ENCODE assay signal across 31 cellular contexts in the genomic region with DNA sequence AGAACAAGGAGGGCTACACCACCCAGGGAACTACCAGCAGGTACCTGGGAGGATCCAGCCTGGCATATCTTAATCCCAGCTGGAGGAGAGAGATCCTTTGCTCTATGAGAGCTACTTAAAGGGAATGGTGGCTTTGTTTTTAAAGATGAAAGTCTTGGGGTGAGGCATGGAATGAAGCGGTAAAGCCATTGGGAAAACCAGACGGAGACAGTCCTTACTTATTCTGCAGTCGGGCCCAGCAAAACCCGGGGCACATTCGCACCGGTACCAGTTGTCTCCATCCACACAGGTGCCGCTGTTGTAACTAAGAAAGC. TPM values are rescaled to one million over a fixed set of nuclear protein-coding genes. Genes with fewer than 3 reads are reported as not detected.
DNase-seq lines count a peak whose midpoint lies in the region; ATAC-seq, FAIRE-seq and TF ChIP-seq lines count a peak whose summit lies in the region.
"Had no signal": no experiment of that assay in that cellular context is flagged by ENCODE, and none has a peak within 500 bp of the region (broad histone marks: within the 10 kb centered on the region; RNA-seq: fewer than 3 reads in every experiment).

No MANE protein-coding gene starts in this region.

- WGBS in thyroid gland, 2 donors, result 96 to 98% methylated on average over 7 of the region's 7 CpGs

- H3K27me3 ChIP-seq in cardiac muscle cell (no peaks in the 10 kb centered on the region), bronchial epithelial cell (ENCODE audit: control insufficient read depth, insufficient read depth, low read length) (no peaks in the 10 kb centered on the region), thyroid gland (no peaks in the 10 kb centered on the region)
- H3K27me3 ChIP-seq: testis, vagina had no signal

- H3K9me3 ChIP-seq in cardiac muscle cell (ENCODE audit: low read depth) (no peaks in the 10 kb centered on the region), thyroid gland (no peaks in the 10 kb centered on the region)
- H3K9me3 ChIP-seq: testis, vagina had no signal

- no peak for TF ChIP-seq CTCF in cardiac muscle cell (IDR thresholded peaks at IDR 0.05; ENCODE audit: low read depth, low read length)
- no peak for TF ChIP-seq CTCF in bronchial epithelial cell (IDR thresholded peaks at IDR 0.05; ENCODE audit: insufficient read depth, low read length, severe bottlenecking)
- no peak for TF ChIP-seq CTCF in nephron (IDR thresholded peaks at IDR 0.05; ENCODE audit: unreplicated experiment in 3 of 3)
- no peak for TF ChIP-seq CTCF in thyroid gland (IDR thresholded peaks at IDR 0.05)

- FAIRE-seq in bronchial epithelial cell (lab: Jason Lieb, UNC), result peak; percentile 36
- FAIRE-seq: A204.1, islet of Langerhans, small intestine had no signal

- no peak overlapping the region for H3K4me3 Mint-ChIP-seq in nephron
- no peak overlapping the region for H3K4me3 Mint-ChIP-seq in activated T-cell treated with anti-CD3 and anti-CD28 coated beads, Interleukin-2, amount 50 U/mL, for 4 hours
- no peak overlapping the region for H3K4me3 Mint-ChIP-seq in activated CD8-positive, alpha-beta T cell treated with anti-CD3 and anti-CD28 coated beads, Interleukin-2, amount 10 ng/mL, durations not matched to agents 7 days and 5 days
- H3K4me3 Mint-ChIP-seq: CD4-positive, alpha-beta T cell; H9; naive B cell had no signal

- peaks cover 85% of the 10 kb centered on the region for H3K36me3 ChIP-seq in cardiac muscle cell
- H3K36me3 ChIP-seq in bronchial epithelial cell (ENCODE audit: control insufficient read depth, insufficient read depth, low read length), result peaks cover 72% of the 10 kb centered on the region
- peaks cover 93 to 94% of the 10 kb centered on the region in 2 donors for H3K36me3 ChIP-seq in thyroid gland

- CTCF ChIA-PET in activated CD8-positive, alpha-beta T cell treated with anti-CD3 and anti-CD28 coated beads, Interleukin-2, amount 10 ng/mL, durations not matched to agents 7 days and 5 days (lab: Charles Lee), result no interaction called here

- no peaks in the 10 kb centered on the region for H3K9me3 Mint-ChIP-seq in nephron
- no peaks in the 10 kb centered on the region for H3K9me3 Mint-ChIP-seq in activated T-cell treated with anti-CD3 and anti-CD28 coated beads, Interleukin-2, amount 50 U/mL, for 4 hours
- H3K9me3 Mint-ChIP-seq in activated CD8-positive, alpha-beta T cell treated with anti-CD3 and anti-CD28 coated beads, Interleukin-2, amount 10 ng/mL, durations not matched to agents 7 days and 5 days (ENCODE audit: insufficient read depth), result no peaks in the 10 kb centered on the region
- H3K9me3 Mint-ChIP-seq: CD4-positive, alpha-beta T cell; H9; naive B cell had no signal

- ATAC-seq in left cardiac atrium, result no peak
- no peak for ATAC-seq in activated T-cell treated with anti-CD3 and anti-CD28 coated beads, Interleukin-2, amount 50 U/mL, for 4 hours
- ATAC-seq in activated CD8-positive, alpha-beta T cell treated with anti-CD3 and anti-CD28 coated beads, Interleukin-2, amount 10 ng/mL, durations not matched to agents 7 days and 5 days, result no peak
- ATAC-seq: stimulated activated naive CD8-positive, alpha-beta T cell treated with anti-CD3 and anti-CD28 coated beads, Interleukin-15, Interleukin-2, amounts not matched to agents 100 U/mL and 50 U/mL, for 24 hours had no signal

- peaks cover 67% of the 10 kb centered on the region for H3K4me1 Mint-ChIP-seq in nephron
- no peaks in the 10 kb centered on the region for H3K4me1 Mint-ChIP-seq in activated T-cell treated with anti-CD3 and anti-CD28 coated beads, Interleukin-2, amount 50 U/mL, for 4 hours (ENCODE audit: low read depth)
- H3K4me1 Mint-ChIP-seq in activated CD8-positive, alpha-beta T cell treated with anti-CD3 and anti-CD28 coated beads, Interleukin-2, amount 10 ng/mL, durations not matched to agents 7 days and 5 days (ENCODE audit: low read depth), result peaks cover 8% of the 10 kb centered on the region

- H3K4me1 ChIP-seq in cardiac muscle cell (ENCODE audit: low read depth), result peaks cover 16% of the 10 kb centered on the region
- H3K4me1 ChIP-seq in thyroid gland, result peaks cover 4 to 20% of the 10 kb centered on the region in 2 donors
- H3K4me1 ChIP-seq: testis had no signal

- H3K36me3 Mint-ChIP-seq in nephron (ENCODE audit: low read depth), result peaks cover 96% of the 10 kb centered on the region
- H3K36me3 Mint-ChIP-seq in activated T-cell treated with anti-CD3 and anti-CD28 coated beads, Interleukin-2, amount 50 U/mL, for 4 hours (ENCODE audit: insufficient read depth), result no peaks in the 10 kb centered on the region
- peaks cover 10% of the 10 kb centered on the region for H3K36me3 Mint-ChIP-seq in activated CD8-positive, alpha-beta T cell treated with anti-CD3 and anti-CD28 coated beads, Interleukin-2, amount 10 ng/mL, durations not matched to agents 7 days and 5 days (ENCODE audit: low read depth)
- H3K36me3 Mint-ChIP-seq: naive B cell had no signal

- POLR2A ChIA-PET in activated CD8-positive, alpha-beta T cell treated with anti-CD3 and anti-CD28 coated beads, Interleukin-2, amount 10 ng/mL, durations not matched to agents 7 days and 5 days (lab: Charles Lee), result no interaction called here

- no peak overlapping the region for H3K4me3 ChIP-seq in cardiac muscle cell
- no peak overlapping the region for H3K4me3 ChIP-seq in bronchial epithelial cell (ENCODE audit: low read depth, low read length)
- no peak overlapping the region for H3K4me3 ChIP-seq in thyroid gland (replicated peaks in 1 of 3)
- H3K4me3 ChIP-seq: testis, vagina had no signal

- H3K27me3 Mint-ChIP-seq in nephron (ENCODE audit: low read depth), result no peaks in the 10 kb centered on the region
- no peaks in the 10 kb centered on the region for H3K27me3 Mint-ChIP-seq in activated T-cell treated with anti-CD3 and anti-CD28 coated beads, Interleukin-2, amount 50 U/mL, for 4 hours (ENCODE audit: low read depth)
- H3K27me3 Mint-ChIP-seq in activated CD8-positive, alpha-beta T cell treated with anti-CD3 and anti-CD28 coated beads, Interleukin-2, amount 10 ng/mL, durations not matched to agents 7 days and 5 days (ENCODE audit: low read depth), result no peaks in the 10 kb centered on the region

- H3K27ac ChIP-seq in cardiac muscle cell (peak overlapping the region; percentile 73), thyroid gland (peak overlapping the region in 2 of 3 donors; percentile 19 to 58)
- H3K27ac ChIP-seq: KMS-11, testis had no signal

- H3K27ac Mint-ChIP-seq in nephron, result peak overlapping the region; percentile 18 to 69 (median 28)
- no peak overlapping the region for H3K27ac Mint-ChIP-seq in activated CD8-positive, alpha-beta T cell treated with anti-CD3 and anti-CD28 coated beads, Interleukin-2, amount 10 ng/mL, durations not matched to agents 7 days and 5 days
- H3K27ac Mint-ChIP-seq: CD4-positive, alpha-beta T cell had no signal

- intact Hi-C loops in left cardiac atrium (cut with DNase I) (no loop called here), thyroid gland (cut with DNase I) (no loop called here)

- DNase-seq in cardiac muscle cell (ENCODE audit: low read depth in 1 of 2, low spot score in 1 of 2) (no peak), left cardiac atrium (no peak), bronchial epithelial cell (ENCODE audit: low read depth) (no peak), thyroid gland (no peak)
- no peak for DNase-seq in activated T-cell treated with anti-CD3 and anti-CD28 coated beads, Interleukin-2, amount 50 U/mL, for 4 hours
- no peak for DNase-seq in central memory CD4-positive, alpha-beta T cell
- no peak for DNase-seq in activated CD8-positive, alpha-beta T cell treated with anti-CD3 and anti-CD28 coated beads, Interleukin-2, amount 10 ng/mL, durations not matched to agents 7 days and 5 days
- DNase-seq: activated CD4-positive, alpha-beta T cell treated with anti-CD3 and anti-CD28 coated beads for 48 hours; activated gamma-delta T cell treated with Interleukin-2 at 50 U/mL for 16 hours; activated T-cell treated with anti-CD3 and anti-CD28 coated beads, Interleukin-2, amount 50 U/mL, for 1 hour; CD4-positive, alpha-beta T cell; DMS79 treated with DMSO at 0.1 percent for 48 hours; erythroblast; GDM1; glutamatergic neuron; H9; midbrain; MM.1S; naive B cell; NCI-H1930; NCI-H2227 treated with DMSO at 0.1 percent for 48 hours; SHP77; small intestine; stimulated activated naive CD8-positive, alpha-beta T cell treated with anti-CD3 and anti-CD28 coated beads, Interleukin-15, Interleukin-2, amounts not matched to agents 100 U/mL and 50 U/mL, for 24 hours; testis; WERI-Rb-1 had no signal

- TF ChIP-seq POLR2A in thyroid gland (IDR thresholded peaks at IDR 0.05), result no peak

RNA-seq across cellular contexts. Expression of a gene that starts 30.3 kb away (rescaled TPM):
- total RNA-seq in cardiac muscle cell, result 45.3 and 53.2 TPM in 2 replicates
- polyA plus RNA-seq in cardiac muscle cell, result 18.3 and 21.3 TPM in 2 replicates
- 10 to 100 TPM; 32.4 to 42.3 TPM for total RNA-seq in left cardiac atrium
- total RNA-seq in bronchial epithelial cell, result 225 and 310 TPM in 2 replicates
- 10 to 100 TPM; 41.2 to 67.9 (median 46.2) TPM for total RNA-seq in thyroid gland
- total RNA-seq in activated T-cell treated with anti-CD3 and anti-CD28 coated beads, Interleukin-2, amount 50 U/mL, for 4 hours, result under 1 TPM; 0.33 to 0.47 (median 0.38) TPM
- total RNA-seq in activated CD8-positive, alpha-beta T cell treated with anti-CD3 and anti-CD28 coated beads, Interleukin-2, amount 10 ng/mL, durations not matched to agents 7 days and 5 days, result under 1 TPM; 0.16 to 0.34 TPM

Comparison
In these comparisons a context has a peak if more than half of its experiments do, and no peak if none do; other contexts are left out.
1. RNA of a gene that starts 30.3 kb away (total RNA-seq): 225 to 310 TPM in bronchial epithelial cell, 45.3 to 53.2 TPM in cardiac muscle cell, 41.2 to 67.9 TPM in thyroid gland and 32.4 to 42.3 TPM in left cardiac atrium; 0.33 to 0.47 TPM in activated T-cell treated with anti-CD3 and anti-CD28 coated beads, Interleukin-2, amount 50 U/mL, for 4 hours and 0.16 to 0.34 TPM in activated CD8-positive, alpha-beta T cell treated with anti-CD3 and anti-CD28 coated beads, Interleukin-2, amount 10 ng/mL, durations not matched to agents 7 days and 5 days; every median in the first group is over 10 times any median in the second.